Comparison of ENCODE assay signal across 16 cellular contexts in genomic region chr20:44583179-44583578, GRCh38. TPM values are rescaled to one million over a fixed set of nuclear protein-coding genes. Genes with fewer than 3 reads are reported as not detected.
A peak's percentile ranks its signal among the peaks of the same experiment; 100 is the strongest.
DNase-seq lines count a peak whose midpoint lies in the region; ATAC-seq and TF ChIP-seq lines count a peak whose summit lies in the region.
"Had no signal": no experiment of that assay in that cellular context is flagged by ENCODE, and none has a peak within 500 bp of the region (broad histone marks: within the 10 kb centered on the region; RNA-seq: fewer than 3 reads in every experiment).

No MANE protein-coding gene starts in this region.

- ATAC-seq in GM19023 (IDR thresholded peaks at IDR 0.05; ENCODE audit: unreplicated experiment) (no peak), GM21367 (IDR thresholded peaks at IDR 0.05; ENCODE audit: unreplicated experiment) (no peak), HG02571 (IDR thresholded peaks at IDR 0.05; ENCODE audit: unreplicated experiment) (no peak)

- peaks cover 85% of the 10 kb centered on the region for H3K4me1 Mint-ChIP-seq in HFFc6 (ENCODE audit: low read depth)
- H3K4me1 Mint-ChIP-seq in brain = peaks cover 62% of the 10 kb centered on the region

- H3K9ac ChIP-seq in mesenchymal stem cell (ENCODE audit: low read length) (peak overlapping the region; percentile 94), subcutaneous abdominal adipose tissue (ENCODE audit: low read length in 5 of 5) (peak overlapping the region; percentile 57 to 78 (median 76))

- H3K36me3 Mint-ChIP-seq in HFFc6 (ENCODE audit: low read depth) (peaks cover 11% of the 10 kb centered on the region), brain (peaks cover 3% of the 10 kb centered on the region)

- H3K27ac ChIP-seq in mesenchymal stem cell (ENCODE audit: low read length, poor library complexity, severe bottlenecking) = no peak overlapping the region
- H3K27ac ChIP-seq in subcutaneous abdominal adipose tissue (ENCODE audit: low read depth, low read length) = peak overlapping the region; percentile 94
- H3K27ac ChIP-seq: HL-60 had no signal

- H3K14ac ChIP-seq in mesenchymal stem cell (ENCODE audit: low read length in 2 of 2) = no peak overlapping the region

- H3K4ac ChIP-seq in mesenchymal stem cell (ENCODE audit: low read depth in 1 of 2, low read length in 2 of 2) = peak overlapping the region in 1 of 2 experiments; percentile 85

- no peak overlapping the region for H2BK15ac ChIP-seq in mesenchymal stem cell (ENCODE audit: low read depth, poor library complexity, severe bottlenecking)

- no peak overlapping the region for H2BK120ac ChIP-seq in mesenchymal stem cell (ENCODE audit: low read depth, low read length)

- H2AK5ac ChIP-seq in mesenchymal stem cell (ENCODE audit: low read length, severe bottlenecking) = no peak overlapping the region

- no peak overlapping the region for H3K23ac ChIP-seq in mesenchymal stem cell (ENCODE audit: low read length in 2 of 2)

- H3K27me3 Mint-ChIP-seq in HFFc6 (ENCODE audit: insufficient read depth) = no peaks in the 10 kb centered on the region
- no peaks in the 10 kb centered on the region for H3K27me3 Mint-ChIP-seq in brain
- H3K27me3 Mint-ChIP-seq: activated CD4-positive, alpha-beta memory T cell treated with anti-CD3 and anti-CD28 coated beads, Interleukin-2, amount 10 ng/mL, durations not matched to agents 7 days and 5 days had no signal

- H2AFZ ChIP-seq in mesenchymal stem cell (ENCODE audit: low read depth, low read length) = no peak overlapping the region

- H3K9me3 Mint-ChIP-seq in HFFc6 = peaks cover 3% of the 10 kb centered on the region; the same call in 1 of the 2 replicates
- H3K9me3 Mint-ChIP-seq in brain = no peaks in the 10 kb centered on the region
- H3K9me3 Mint-ChIP-seq: activated CD4-positive, alpha-beta memory T cell treated with anti-CD3 and anti-CD28 coated beads, Interleukin-2, amount 10 ng/mL, durations not matched to agents 7 days and 5 days; neural crest cell had no signal

- peaks cover 13% of the 10 kb centered on the region for H3K79me1 ChIP-seq in mesenchymal stem cell (replicated peaks; ENCODE audit: low read length, poor library complexity, severe bottlenecking)

- H3K4me3 Mint-ChIP-seq in HFFc6 (peak overlapping the region; percentile 91), brain (peak overlapping the region in 3 of 5 experiments; percentile 55 to 80 (median 61))
- H3K4me3 Mint-ChIP-seq: activated CD4-positive, alpha-beta memory T cell treated with anti-CD3 and anti-CD28 coated beads, Interleukin-2, amount 10 ng/mL, durations not matched to agents 7 days and 5 days; neural crest cell had no signal

- DNase-seq in HFFc6 = no peak
- peak; percentile 66 for DNase-seq in mesenchymal stem cell
- DNase-seq in activated CD4-positive, alpha-beta T cell treated with anti-CD3 and anti-CD28 coated beads, Interleukin-2, amount 50 U/mL, for 1 hour = no peak
- DNase-seq: activated CD4-positive, alpha-beta memory T cell treated with anti-CD3 and anti-CD28 coated beads, Interleukin-2, amount 10 ng/mL, durations not matched to agents 7 days and 5 days; amygdala; DMS53; glutamatergic neuron; NCI-H2081 had no signal

- peak overlapping the region in 1 of 2 experiments; percentile 73 for H2BK12ac ChIP-seq in mesenchymal stem cell (ENCODE audit: low read length in 2 of 2)

- H3K27me3 ChIP-seq in mesenchymal stem cell (ENCODE audit: control insufficient read depth in 1 of 2, insufficient read depth in 1 of 2, low read length in 2 of 2) (no peaks in the 10 kb centered on the region), subcutaneous abdominal adipose tissue (ENCODE audit: control insufficient read depth in 5 of 5, insufficient read depth in 4 of 5, low read length in 5 of 5) (no peaks in the 10 kb centered on the region)

- TF ChIP-seq CTCF in HFFc6 (IDR thresholded peaks at IDR 0.05) = no peak
- no peak for TF ChIP-seq CTCF in brain (conservative IDR thresholded peaks at IDR 0.05)

- H4K91ac ChIP-seq in mesenchymal stem cell (ENCODE audit: low read length) = peak overlapping the region; percentile 58

- no peak overlapping the region for H4K8ac ChIP-seq in mesenchymal stem cell (ENCODE audit: low read length)

- H3K4me3 ChIP-seq in mesenchymal stem cell (ENCODE audit: insufficient read depth in 1 of 2, low read depth in 1 of 2, low read length in 2 of 2) = peak overlapping the region in 1 of 2 experiments; percentile 88
- H3K4me3 ChIP-seq in subcutaneous abdominal adipose tissue (ENCODE audit: low read depth in 1 of 5, low read length in 5 of 5) = peak overlapping the region; percentile 45 to 74 (median 58)
- H3K4me3 ChIP-seq: HAP-1 had no signal

- H3K4me2 ChIP-seq in mesenchymal stem cell (ENCODE audit: low read length, poor library complexity, severe bottlenecking) = no peak overlapping the region

- H3K4me1 ChIP-seq in mesenchymal stem cell (ENCODE audit: control insufficient read depth, insufficient read depth, low read depth, low read length) (peaks cover 8% of the 10 kb centered on the region), subcutaneous abdominal adipose tissue (ENCODE audit: control insufficient read depth in 5 of 5, insufficient read depth in 5 of 5, low read length in 5 of 5) (peaks cover 17 to 80% (median 68%) of the 10 kb centered on the region in 5 donors)

- H3K27ac Mint-ChIP-seq in HFFc6 (peak overlapping the region; percentile 93), brain (peak overlapping the region in 3 of 5 experiments; percentile 51 to 80 (median 79))
- H3K27ac Mint-ChIP-seq: activated CD4-positive, alpha-beta memory T cell treated with anti-CD3 and anti-CD28 coated beads, Interleukin-2, amount 10 ng/mL, durations not matched to agents 7 days and 5 days had no signal

- peak overlapping the region; percentile 58 to 82 for H3K18ac ChIP-seq in mesenchymal stem cell (ENCODE audit: low read depth in 1 of 2, low read length in 2 of 2)

- peaks cover 0 to 27% of the 10 kb centered on the region in 2 experiments for H3K36me3 ChIP-seq in mesenchymal stem cell (ENCODE audit: control insufficient read depth in 1 of 2, insufficient read depth in 2 of 2, low read depth in 1 of 2, low read length in 2 of 2)
- no peaks in the 10 kb centered on the region for H3K36me3 ChIP-seq in subcutaneous abdominal adipose tissue (ENCODE audit: control insufficient read depth in 5 of 5, insufficient read depth in 5 of 5, low read length in 5 of 5)
- H3K36me3 ChIP-seq: HAP-1 had no signal

- WGBS in mesenchymal stem cell = 18% methylated on average over 1 of the region's 1 CpG

- H3K9me3 ChIP-seq in mesenchymal stem cell (ENCODE audit: control insufficient read depth, low read length) (no peaks in the 10 kb centered on the region), subcutaneous abdominal adipose tissue (ENCODE audit: control insufficient read depth in 5 of 5, low read length in 5 of 5) (no peaks in the 10 kb centered on the region)
- H3K9me3 ChIP-seq: HAP-1 had no signal

- H2BK5ac ChIP-seq in mesenchymal stem cell (ENCODE audit: low read depth, low read length, poor library complexity, severe bottlenecking) = no peak overlapping the region

RNA-seq across cellular contexts. Expression of gene PKIG, which starts 0.8 kb away (rescaled TPM):
- total RNA-seq in HFFc6 (2021; fragmentation: NEBNext Ultra II Directional; extraction: Animal tissue kit (Norgen Biotek cat#: 25700)) = 10 to 100 TPM; 35.5 to 57.6 (median 52.0) TPM
- polyA plus RNA-seq in brain (ENCODE audit: insufficient read depth, low read depth, low replicate concordance) = 131 TPM
- polyA plus RNA-seq in mesenchymal stem cell (2013, experiment 1 of 2) = 95.4 TPM
- polyA plus RNA-seq in mesenchymal stem cell (2013, experiment 2 of 2) = 96.7 TPM
